ENCODE assay signal across 8 cellular contexts in genomic region chr6:138455746-138456392, GRCh38. TPM values are rescaled to one million over a fixed set of nuclear protein-coding genes. Genes with fewer than 3 reads are reported as not detected.
DNase-seq lines count a peak whose midpoint lies in the region; ATAC-seq lines count a peak whose summit lies in the region.

No MANE protein-coding gene starts in this region.

- H3K4me1 Mint-ChIP-seq in activated naive CD4-positive, alpha-beta T cell treated with anti-CD3 and anti-CD28 coated beads, Interleukin-2, amount 10 ng/mL, durations not matched to agents 7 days and 5 days, result peaks cover 33% of the 10 kb centered on the region

- peak overlapping the region; percentile 97 for H3K27ac Mint-ChIP-seq in activated naive CD4-positive, alpha-beta T cell treated with anti-CD3 and anti-CD28 coated beads, Interleukin-2, amount 10 ng/mL, durations not matched to agents 7 days and 5 days

- H3K9me3 Mint-ChIP-seq in activated naive CD4-positive, alpha-beta T cell treated with anti-CD3 and anti-CD28 coated beads, Interleukin-2, amount 10 ng/mL, durations not matched to agents 7 days and 5 days, result peaks cover 2% of the 10 kb centered on the region

- CTCF ChIA-PET in activated naive CD4-positive, alpha-beta T cell treated with anti-CD3 and anti-CD28 coated beads, Interleukin-2, amount 10 ng/mL, durations not matched to agents 7 days and 5 days (lab: Charles Lee), result interaction anchor here (0.9 to 3.2 kb wide), 6 partner anchors 16 to 62 kb away, joined by 3 to 17 read pairs (median 5); no protein-coding TSS in a partner anchor

- DNase-seq in GM03348 (ENCODE audit: low spot score) (peak; percentile 18), myocyte (ENCODE audit: low read depth) (peak; percentile 6), occipital lobe (lab: John Stamatoyannopoulos, UW) (no peak), ecto neural progenitor cell (ENCODE audit: low spot score) (no peak), HuH-7.5 (ENCODE audit: low spot score) (no peak)
- peak; percentile 48 for DNase-seq in activated naive CD4-positive, alpha-beta T cell treated with anti-CD3 and anti-CD28 coated beads, Interleukin-2, amount 10 ng/mL, durations not matched to agents 7 days and 5 days

- H3K4me3 Mint-ChIP-seq in activated naive CD4-positive, alpha-beta T cell treated with anti-CD3 and anti-CD28 coated beads, Interleukin-2, amount 10 ng/mL, durations not matched to agents 7 days and 5 days, result peak overlapping the region; percentile 54

- H3K27me3 Mint-ChIP-seq in activated naive CD4-positive, alpha-beta T cell treated with anti-CD3 and anti-CD28 coated beads, Interleukin-2, amount 10 ng/mL, durations not matched to agents 7 days and 5 days, result no peaks in the 10 kb centered on the region

- ATAC-seq in GM21381 (IDR thresholded peaks at IDR 0.05; ENCODE audit: unreplicated experiment), result peak; percentile 94
- ATAC-seq in HG03565 (IDR thresholded peaks at IDR 0.05; ENCODE audit: unreplicated experiment), result peak; percentile 89

- H3K36me3 Mint-ChIP-seq in activated naive CD4-positive, alpha-beta T cell treated with anti-CD3 and anti-CD28 coated beads, Interleukin-2, amount 10 ng/mL, durations not matched to agents 7 days and 5 days, result no peaks in the 10 kb centered on the region

RNA-seq across cellular contexts. Expression of gene NHSL1, which starts 43.4 kb away (rescaled TPM):
- 9.3 and 12.0 TPM in 2 replicates for total RNA-seq in myocyte
- 7.7 TPM for polyA plus RNA-seq in myocyte (2012)
- 69.6 TPM for total RNA-seq in occipital lobe

RNA-seq across cellular contexts. Expression of gene HEBP2, which starts 51.8 kb away (rescaled TPM):
- 32.8 and 38.7 TPM in 2 replicates for total RNA-seq in myocyte
- 27.1 TPM for polyA plus RNA-seq in myocyte (2012)
- 6.6 TPM for total RNA-seq in occipital lobe

Comparison
In these comparisons a context has a peak if more than half of its experiments do, and no peak if none do; other contexts are left out.
1. DNase-seq: peak in GM03348 (single experiment), activated naive CD4-positive, alpha-beta T cell treated with anti-CD3 and anti-CD28 coated beads, Interleukin-2, amount 10 ng/mL, durations not matched to agents 7 days and 5 days (single experiment) and myocyte (single experiment); none in occipital lobe (single experiment), ecto neural progenitor cell (single experiment) and HuH-7.5 (single experiment).